In genomic region chr1:236282159-236282716, GRCh38 we compare ENCODE assay signal across 8 cellular contexts. TPM values are rescaled to one million over a fixed set of nuclear protein-coding genes. Genes with fewer than 3 reads are reported as not detected.
DNase-seq lines count a peak whose midpoint lies in the region; ATAC-seq, FAIRE-seq and TF ChIP-seq lines count a peak whose summit lies in the region.

No MANE protein-coding gene starts in this region.

- peaks cover 27% of the 10 kb centered on the region for H3K4me1 ChIP-seq in Panc1 (ENCODE audit: control insufficient read depth, insufficient read depth, low read length)

- intact Hi-C loops in Panc1 (cut with micrococcal nuclease; ENCODE audit: unreplicated experiment): loop anchor here (10.0 kb wide), 2 partner anchors 113 to 177 kb away; partner anchors contain the start of gene EDARADD

- ATAC-seq in GM18505 (IDR thresholded peaks at IDR 0.05; ENCODE audit: unreplicated experiment) (peak; percentile 1), Panc1 (peak; percentile 5; the same call in 1 of the 2 replicates)
- peak; percentile 44 to 65 for ATAC-seq in naive thymus-derived CD8-positive, alpha-beta T cell

- in situ Hi-C loops in Panc1 (cut with HindIII; ENCODE audit: low pct_unique_long_range_greater_than_20kb, low sequenced_read_pairs): no loop called here

- no peaks in the 10 kb centered on the region for H3K36me3 ChIP-seq in Panc1 (ENCODE audit: control insufficient read depth, insufficient read depth, low read length)

- TF ChIP-seq POLR2A in GM18505 (IDR thresholded peaks at IDR 0.05; ENCODE audit: borderline replicate concordance, extremely low read depth, insufficient read depth, insufficient read length): no peak

- no peaks in the 10 kb centered on the region for H3K9me3 ChIP-seq in Panc1 (ENCODE audit: control insufficient read depth, insufficient read depth, low read depth, low read length)

- BruUV-seq in Panc1 (replicated peaks; lab: Mats Ljungman, UMichigan): no TSS peak

- peaks cover 11% of the 10 kb centered on the region; the same call in 1 of the 2 replicates for H3K4me1 Mint-ChIP-seq in HFFc6 (ENCODE audit: low read depth)
- H3K4me1 Mint-ChIP-seq in naive thymus-derived CD8-positive, alpha-beta T cell: peaks cover 21 to 57% (median 49%) of the 10 kb centered on the region in 4 donors

- no peaks in the 10 kb centered on the region for H3K36me3 Mint-ChIP-seq in HFFc6 (ENCODE audit: low read depth)
- H3K36me3 Mint-ChIP-seq in naive thymus-derived CD8-positive, alpha-beta T cell: no peaks in the 10 kb centered on the region

- peaks cover 14% of the 10 kb centered on the region for H3K27me3 Mint-ChIP-seq in HFFc6 (ENCODE audit: insufficient read depth)
- no peaks in the 10 kb centered on the region for H3K27me3 Mint-ChIP-seq in naive thymus-derived CD8-positive, alpha-beta T cell

- no peak overlapping the region for H3K27ac Mint-ChIP-seq in HFFc6
- H3K27ac Mint-ChIP-seq in naive thymus-derived CD8-positive, alpha-beta T cell: peak overlapping the region in 9 of 10 donors; percentile 85 to 97 (median 95)

- peak overlapping the region; percentile 80 to 93 for H3K4me3 ChIP-seq in Panc1 (ENCODE audit: low read depth in 2 of 2, low read length in 2 of 2)

- H3K27me3 ChIP-seq in Panc1 (ENCODE audit: control insufficient read depth, insufficient read depth, low read length): peaks cover 2% of the 10 kb centered on the region; the same call in 1 of the 2 replicates

- DNase-seq in HFFc6: peak; percentile 0
- DNase-seq in Panc1 (ENCODE audit: low read depth, low spot score): no peak
- peak in 2 of 61 donors; percentile 48 to 65 for DNase-seq in caudate nucleus (lab: John Stamatoyannopoulos, UW)
- DNase-seq in naive thymus-derived CD8-positive, alpha-beta T cell: peak in 3 of 10 donors; percentile 28 to 74 (median 47)
- DNase-seq in NCI-H1092 (lab: John Stamatoyannopoulos, UW): no peak
- no peak for DNase-seq in pons (ENCODE audit: low spot score)
- no peak for DNase-seq in RCC 7860 (ENCODE audit: low spot score)

- H3K9me3 Mint-ChIP-seq in HFFc6: no peaks in the 10 kb centered on the region
- H3K9me3 Mint-ChIP-seq in naive thymus-derived CD8-positive, alpha-beta T cell: no peaks in the 10 kb centered on the region

- CTCF ChIA-PET in Panc1 (lab: Charles Lee): no interaction called here

- POLR2A ChIA-PET in Panc1 (lab: Charles Lee): no interaction called here
- POLR2A ChIA-PET in naive thymus-derived CD8-positive, alpha-beta T cell (lab: Charles Lee): interaction anchor here (0.5 to 1.0 kb wide), 3 partner anchors 12 to 645 kb away, joined by 3 to 5 read pairs (median 4); no protein-coding TSS in a partner anchor

- FAIRE-seq in RCC 7860 (lab: Jason Lieb, UNC): no peak

- TF ChIP-seq CTCF in HFFc6 (IDR thresholded peaks at IDR 0.05) (no peak), Panc1 (IDR thresholded peaks at IDR 0.05) (no peak)

- peak overlapping the region; percentile 87 for H3K4me3 Mint-ChIP-seq in HFFc6
- H3K4me3 Mint-ChIP-seq in naive thymus-derived CD8-positive, alpha-beta T cell: peak overlapping the region; percentile 87 to 98 (median 96)

- H3K27ac ChIP-seq in Panc1 (ENCODE audit: low read length) (peak overlapping the region; percentile 76), caudate nucleus (ENCODE audit: low read depth, low read length) (peak overlapping the region; percentile 39)

RNA-seq across cellular contexts. Expression of gene ERO1B, which starts 0.5 kb away (rescaled TPM):
- 1 to 10 TPM; 1.5 to 2.3 (median 2.0) TPM for total RNA-seq in HFFc6 (2021; fragmentation: NEBNext Ultra II Directional; extraction: Animal tissue kit (Norgen Biotek cat#: 25700))
- total RNA-seq in Panc1 (2021; ENCODE audit: unreplicated experiment): 19.9 TPM
- 9.7 TPM for polyA plus RNA-seq in Panc1 (2012; ENCODE audit: insufficient read length)
- total RNA-seq in naive thymus-derived CD8-positive, alpha-beta T cell: 10 to 100 TPM; 21.2 to 25.3 TPM
- polyA plus RNA-seq in naive thymus-derived CD8-positive, alpha-beta T cell: 1 to 10 TPM; 1.9 to 3.2 (median 2.3) TPM

Comparison
In these comparisons a context has a peak if more than half of its experiments do, and no peak if none do; other contexts are left out.
1. ATAC-seq: peak in every context shown above with its lines; median percentile 54 in naive thymus-derived CD8-positive, alpha-beta T cell; 5 in Panc1; 1 in GM18505.